Comparison of ENCODE assay signal across 10 cellular contexts in the genomic region with DNA sequence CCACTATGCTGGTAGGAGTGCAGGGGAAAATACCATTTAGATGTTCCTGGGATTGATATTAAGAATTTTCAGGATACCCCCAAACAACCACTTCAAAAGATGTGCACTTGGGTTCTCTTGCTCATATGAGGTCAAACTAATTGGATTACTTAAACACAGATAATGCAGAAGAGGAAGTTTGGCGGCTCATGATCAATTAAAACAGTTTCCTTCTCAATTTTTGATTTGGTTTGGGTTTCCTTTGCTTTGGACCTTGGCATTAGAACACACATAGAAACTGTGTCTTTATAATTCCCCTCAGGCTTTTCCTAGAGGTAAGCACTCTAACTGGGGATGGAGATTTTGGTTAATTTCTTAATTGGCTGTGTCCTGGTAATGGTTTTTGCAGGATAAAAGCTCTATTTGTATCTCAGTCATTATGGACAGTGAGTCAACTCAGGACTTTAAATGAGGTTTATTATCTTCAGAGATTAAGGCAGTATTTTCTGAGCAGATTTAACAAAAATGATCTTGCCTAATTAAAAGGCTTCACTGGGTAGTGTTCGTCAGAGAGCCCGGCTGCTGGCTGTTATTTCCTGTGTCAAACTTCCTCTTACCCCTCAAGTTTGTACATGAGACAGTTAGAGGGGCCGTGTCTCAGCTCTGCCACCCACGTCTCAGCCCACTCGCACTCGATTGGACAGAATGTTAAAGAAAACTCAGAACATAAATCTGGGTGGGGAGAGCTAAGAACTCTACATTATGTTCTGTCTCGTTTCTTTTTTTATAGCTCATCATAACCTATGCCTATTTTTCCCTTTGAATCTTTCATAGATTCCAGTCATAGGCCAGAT. TPM values are rescaled to one million over a fixed set of nuclear protein-coding genes. Genes with fewer than 3 reads are reported as not detected.
A peak's percentile ranks its signal among the peaks of the same experiment; 100 is the strongest.
DNase-seq lines count a peak whose midpoint lies in the region; ATAC-seq and TF ChIP-seq lines count a peak whose summit lies in the region.
"Had no signal": no experiment of that assay in that cellular context is flagged by ENCODE, and none has a peak within 500 bp of the region (broad histone marks: within the 10 kb centered on the region; RNA-seq: fewer than 3 reads in every experiment).

No MANE protein-coding gene starts in this region.

- H3K27me3 ChIP-seq in esophagus squamous epithelium (no peaks in the 10 kb centered on the region), gastroesophageal sphincter (no peaks in the 10 kb centered on the region)
- H3K27me3 ChIP-seq: thyroid gland had no signal

- H3K4me3 ChIP-seq in esophagus squamous epithelium (peak overlapping the region in 1 of 4 donors; percentile 13), gastroesophageal sphincter (no peak overlapping the region)
- H3K4me3 ChIP-seq: thyroid gland had no signal

- TF ChIP-seq EP300 in gastroesophageal sphincter (IDR thresholded peaks at IDR 0.05), result no peak

- no peaks in the 10 kb centered on the region for H3K36me3 ChIP-seq in KOPT-K1 (ENCODE audit: insufficient read depth, low read length)
- H3K36me3 ChIP-seq in esophagus squamous epithelium, result no peaks in the 10 kb centered on the region
- H3K36me3 ChIP-seq in gastroesophageal sphincter, result no peaks in the 10 kb centered on the region
- H3K36me3 ChIP-seq: heart right ventricle, thyroid gland had no signal

- intact Hi-C loops in esophagus squamous epithelium (cut with DNase I), result no loop called here

- 41 to 49% methylated on average over 8 of the region's 8 CpGs for WGBS in esophagus squamous epithelium, 2 donors
- 51 to 61% methylated on average over 5 to 8 of the region's 8 CpGs for WGBS in gastroesophageal sphincter (ENCODE audit: low coverage in 1 of 2), 2 donors

- no peak for TF ChIP-seq CTCF in esophagus squamous epithelium (IDR thresholded peaks at IDR 0.05)
- no peak for TF ChIP-seq CTCF in gastroesophageal sphincter (IDR thresholded peaks at IDR 0.05)

- peak in 1 of 4 donors; percentile 13 for TF ChIP-seq POLR2A in esophagus squamous epithelium (IDR thresholded peaks at IDR 0.05)
- no peak for TF ChIP-seq POLR2A in gastroesophageal sphincter (IDR thresholded peaks at IDR 0.05)

- ATAC-seq in gastroesophageal sphincter (no peak), SK-N-SH treated with all-trans-retinoic acid at 6 μM for 48 hours (no peak)

- H3K4me1 ChIP-seq in esophagus squamous epithelium (no peaks in the 10 kb centered on the region), gastroesophageal sphincter (no peaks in the 10 kb centered on the region)
- H3K4me1 ChIP-seq: thyroid gland had no signal

- peaks cover 7% of the 10 kb centered on the region for H3K9me3 ChIP-seq in KOPT-K1 (ENCODE audit: insufficient read depth, low read length, poor library complexity, severe bottlenecking)
- no peaks in the 10 kb centered on the region for H3K9me3 ChIP-seq in esophagus squamous epithelium
- H3K9me3 ChIP-seq in gastroesophageal sphincter, result no peaks in the 10 kb centered on the region
- H3K9me3 ChIP-seq: thyroid gland had no signal

- peak overlapping the region; percentile 53 for H3K27ac ChIP-seq in KOPT-K1 (ENCODE audit: low read depth, low read length, poor library complexity, severe bottlenecking)
- H3K27ac ChIP-seq in esophagus squamous epithelium, result peak overlapping the region in 1 of 4 donors; percentile 46
- peak overlapping the region in 1 of 4 donors; percentile 21 for H3K27ac ChIP-seq in gastroesophageal sphincter
- H3K27ac ChIP-seq: thyroid gland had no signal

- DNase-seq in activated CD4-positive, alpha-beta T cell treated with anti-CD3 and anti-CD28 coated beads for 48 hours, result peak; percentile 13
- no peak for DNase-seq in activated CD4-positive, alpha-beta T cell treated with anti-CD3 and anti-CD28 coated beads for 1 hour
- DNase-seq in activated naive CD4-positive, alpha-beta T cell treated with anti-CD3 and anti-CD28 coated beads, Interleukin-2, amount 50 U/mL, for 16 hours, result peak; percentile 12
- peak; percentile 3 for DNase-seq in stimulated activated CD4-positive, alpha-beta T cell treated with anti-CD3 and anti-CD28 coated beads, Interleukin-1b, Interleukin-23, amount 100 ng/mL, for 48 hours
- no peak for DNase-seq in esophagus squamous epithelium (lab: John Stamatoyannopoulos, UW)
- DNase-seq: heart right ventricle had no signal

TF ChIP-seq in SK-N-SH treated with all-trans-retinoic acid at 6 μM for 48 hours, 23 proteins besides CTCF, POLR2A, EP300 and RAD21 (continues in another document):
- no peak for TF ChIP-seq ARNTL (CRISPR knock-in tag; IDR thresholded peaks at IDR 0.05; ENCODE audit: borderline replicate concordance, low read depth)
- no peak for TF ChIP-seq GLIS3 (CRISPR knock-in tag; IDR thresholded peaks at IDR 0.05)
- no peak for TF ChIP-seq ZFP30 (CRISPR knock-in tag; IDR thresholded peaks at IDR 0.05)
- no peak for TF ChIP-seq PPARA (CRISPR knock-in tag; IDR thresholded peaks at IDR 0.05; ENCODE audit: borderline replicate concordance)
- TF ChIP-seq, protein P1, sequence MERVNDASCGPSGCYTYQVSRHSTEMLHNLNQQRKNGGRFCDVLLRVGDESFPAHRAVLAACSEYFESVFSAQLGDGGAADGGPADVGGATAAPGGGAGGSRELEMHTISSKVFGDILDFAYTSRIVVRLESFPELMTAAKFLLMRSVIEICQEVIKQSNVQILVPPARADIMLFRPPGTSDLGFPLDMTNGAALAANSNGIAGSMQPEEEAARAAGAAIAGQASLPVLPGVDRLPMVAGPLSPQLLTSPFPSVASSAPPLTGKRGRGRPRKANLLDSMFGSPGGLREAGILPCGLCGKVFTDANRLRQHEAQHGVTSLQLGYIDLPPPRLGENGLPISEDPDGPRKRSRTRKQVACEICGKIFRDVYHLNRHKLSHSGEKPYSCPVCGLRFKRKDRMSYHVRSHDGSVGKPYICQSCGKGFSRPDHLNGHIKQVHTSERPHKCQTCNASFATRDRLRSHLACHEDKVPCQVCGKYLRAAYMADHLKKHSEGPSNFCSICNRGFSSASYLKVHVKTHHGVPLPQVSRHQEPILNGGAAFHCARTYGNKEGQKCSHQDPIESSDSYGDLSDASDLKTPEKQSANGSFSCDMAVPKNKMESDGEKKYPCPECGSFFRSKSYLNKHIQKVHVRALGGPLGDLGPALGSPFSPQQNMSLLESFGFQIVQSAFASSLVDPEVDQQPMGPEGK (CRISPR knock-in tag; IDR thresholded peaks at IDR 0.05; ENCODE audit: borderline replicate concordance), result no peak
- no peak for TF ChIP-seq ISL1 (CRISPR knock-in tag; IDR thresholded peaks at IDR 0.05)
- no peak for TF ChIP-seq TOX (CRISPR knock-in tag; IDR thresholded peaks at IDR 0.05; ENCODE audit: borderline replicate concordance)
- TF ChIP-seq, protein P2, sequence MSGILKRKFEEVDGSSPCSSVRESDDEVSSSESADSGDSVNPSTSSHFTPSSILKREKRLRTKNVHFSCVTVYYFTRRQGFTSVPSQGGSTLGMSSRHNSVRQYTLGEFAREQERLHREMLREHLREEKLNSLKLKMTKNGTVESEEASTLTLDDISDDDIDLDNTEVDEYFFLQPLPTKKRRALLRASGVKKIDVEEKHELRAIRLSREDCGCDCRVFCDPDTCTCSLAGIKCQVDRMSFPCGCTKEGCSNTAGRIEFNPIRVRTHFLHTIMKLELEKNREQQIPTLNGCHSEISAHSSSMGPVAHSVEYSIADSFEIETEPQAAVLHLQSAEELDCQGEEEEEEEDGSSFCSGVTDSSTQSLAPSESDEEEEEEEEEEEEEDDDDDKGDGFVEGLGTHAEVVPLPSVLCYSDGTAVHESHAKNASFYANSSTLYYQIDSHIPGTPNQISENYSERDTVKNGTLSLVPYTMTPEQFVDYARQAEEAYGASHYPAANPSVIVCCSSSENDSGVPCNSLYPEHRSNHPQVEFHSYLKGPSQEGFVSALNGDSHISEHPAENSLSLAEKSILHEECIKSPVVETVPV (CRISPR knock-in tag; IDR thresholded peaks at IDR 0.05), result no peak
- TF ChIP-seq, protein P3, sequence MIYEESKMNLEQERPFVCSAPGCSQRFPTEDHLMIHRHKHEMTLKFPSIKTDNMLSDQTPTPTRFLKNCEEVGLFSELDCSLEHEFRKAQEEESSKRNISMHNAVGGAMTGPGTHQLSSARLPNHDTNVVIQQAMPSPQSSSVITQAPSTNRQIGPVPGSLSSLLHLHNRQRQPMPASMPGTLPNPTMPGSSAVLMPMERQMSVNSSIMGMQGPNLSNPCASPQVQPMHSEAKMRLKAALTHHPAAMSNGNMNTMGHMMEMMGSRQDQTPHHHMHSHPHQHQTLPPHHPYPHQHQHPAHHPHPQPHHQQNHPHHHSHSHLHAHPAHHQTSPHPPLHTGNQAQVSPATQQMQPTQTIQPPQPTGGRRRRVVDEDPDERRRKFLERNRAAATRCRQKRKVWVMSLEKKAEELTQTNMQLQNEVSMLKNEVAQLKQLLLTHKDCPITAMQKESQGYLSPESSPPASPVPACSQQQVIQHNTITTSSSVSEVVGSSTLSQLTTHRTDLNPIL (CRISPR knock-in tag; IDR thresholded peaks at IDR 0.05; ENCODE audit: low read depth), result no peak
- TF ChIP-seq, protein P4, sequence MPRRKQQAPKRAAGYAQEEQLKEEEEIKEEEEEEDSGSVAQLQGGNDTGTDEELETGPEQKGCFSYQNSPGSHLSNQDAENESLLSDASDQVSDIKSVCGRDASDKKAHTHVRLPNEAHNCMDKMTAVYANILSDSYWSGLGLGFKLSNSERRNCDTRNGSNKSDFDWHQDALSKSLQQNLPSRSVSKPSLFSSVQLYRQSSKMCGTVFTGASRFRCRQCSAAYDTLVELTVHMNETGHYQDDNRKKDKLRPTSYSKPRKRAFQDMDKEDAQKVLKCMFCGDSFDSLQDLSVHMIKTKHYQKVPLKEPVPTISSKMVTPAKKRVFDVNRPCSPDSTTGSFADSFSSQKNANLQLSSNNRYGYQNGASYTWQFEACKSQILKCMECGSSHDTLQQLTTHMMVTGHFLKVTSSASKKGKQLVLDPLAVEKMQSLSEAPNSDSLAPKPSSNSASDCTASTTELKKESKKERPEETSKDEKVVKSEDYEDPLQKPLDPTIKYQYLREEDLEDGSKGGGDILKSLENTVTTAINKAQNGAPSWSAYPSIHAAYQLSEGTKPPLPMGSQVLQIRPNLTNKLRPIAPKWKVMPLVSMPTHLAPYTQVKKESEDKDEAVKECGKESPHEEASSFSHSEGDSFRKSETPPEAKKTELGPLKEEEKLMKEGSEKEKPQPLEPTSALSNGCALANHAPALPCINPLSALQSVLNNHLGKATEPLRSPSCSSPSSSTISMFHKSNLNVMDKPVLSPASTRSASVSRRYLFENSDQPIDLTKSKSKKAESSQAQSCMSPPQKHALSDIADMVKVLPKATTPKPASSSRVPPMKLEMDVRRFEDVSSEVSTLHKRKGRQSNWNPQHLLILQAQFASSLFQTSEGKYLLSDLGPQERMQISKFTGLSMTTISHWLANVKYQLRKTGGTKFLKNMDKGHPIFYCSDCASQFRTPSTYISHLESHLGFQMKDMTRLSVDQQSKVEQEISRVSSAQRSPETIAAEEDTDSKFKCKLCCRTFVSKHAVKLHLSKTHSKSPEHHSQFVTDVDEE (CRISPR knock-in tag; IDR thresholded peaks at IDR 0.05), result no peak
- no peak for TF ChIP-seq SNAI2 (CRISPR knock-in tag; IDR thresholded peaks at IDR 0.05)
- TF ChIP-seq TCF4 (CRISPR knock-in tag; IDR thresholded peaks at IDR 0.05; ENCODE audit: borderline replicate concordance), result no peak
- no peak for TF ChIP-seq ZNF565 (CRISPR knock-in tag; conservative IDR thresholded peaks at IDR 0.05; ENCODE audit: low read depth)
- no peak for TF ChIP-seq ZC3H10 (CRISPR knock-in tag; IDR thresholded peaks at IDR 0.05)

RNA-seq across cellular contexts. Expression of a gene that starts 50.3 kb away (rescaled TPM):
- total RNA-seq in esophagus squamous epithelium (10 to 100 TPM; 11.9 to 28.0 (median 19.6) TPM), gastroesophageal sphincter (10 to 100 TPM; 13.9 to 19.8 (median 17.4) TPM)

Comparison
In these comparisons a context has a peak if more than half of its experiments do, and no peak if none do; other contexts are left out.
1. DNase-seq: peak in activated CD4-positive, alpha-beta T cell treated with anti-CD3 and anti-CD28 coated beads for 48 hours (single experiment), activated naive CD4-positive, alpha-beta T cell treated with anti-CD3 and anti-CD28 coated beads, Interleukin-2, amount 50 U/mL, for 16 hours (single experiment) and stimulated activated CD4-positive, alpha-beta T cell treated with anti-CD3 and anti-CD28 coated beads, Interleukin-1b, Interleukin-23, amount 100 ng/mL, for 48 hours (single experiment); none in activated CD4-positive, alpha-beta T cell treated with anti-CD3 and anti-CD28 coated beads for 1 hour (single experiment) and esophagus squamous epithelium (single experiment).